Comparison of ENCODE assay signal across 16 cellular contexts in the genomic region with DNA sequence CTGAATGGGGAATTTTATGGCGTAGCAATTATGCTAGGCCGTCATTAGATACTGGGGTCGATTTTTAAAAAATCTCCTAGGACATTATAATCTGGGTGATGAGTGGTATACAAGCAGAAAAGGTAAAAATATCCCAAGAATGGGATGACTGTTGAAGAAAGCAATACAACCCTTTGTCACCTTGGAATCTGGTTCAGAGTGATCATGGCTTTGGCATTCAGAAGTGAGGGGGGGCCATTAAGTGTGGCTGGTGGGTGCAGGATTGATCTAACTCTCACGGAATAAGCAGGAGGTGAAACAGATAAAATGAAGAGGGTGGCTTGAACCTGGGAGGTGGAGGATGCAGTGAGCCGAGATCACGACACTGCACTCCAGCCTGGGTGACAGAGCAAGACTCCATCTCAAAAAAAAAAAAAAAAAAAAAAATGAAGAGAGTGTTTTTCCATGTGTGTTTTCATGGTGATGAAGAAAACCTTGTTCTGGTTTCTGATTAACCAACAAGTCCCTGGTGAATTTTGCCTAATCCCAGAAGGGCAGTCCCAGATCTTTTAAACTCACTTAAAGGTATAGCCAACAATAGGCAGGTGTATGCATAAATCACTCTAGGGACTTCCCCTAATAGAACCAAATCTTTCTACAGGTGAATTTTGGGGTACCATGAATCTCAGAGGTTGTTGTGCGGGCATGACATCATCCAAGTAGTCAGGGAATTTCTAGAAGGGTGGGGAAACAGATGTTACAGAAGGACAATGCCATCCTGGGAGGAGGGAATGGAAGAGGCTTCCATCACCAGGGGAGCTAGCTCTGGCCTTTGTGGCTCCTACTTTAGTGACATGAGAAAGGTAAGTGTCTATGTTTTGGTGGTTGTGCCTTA.
"Had no signal": no experiment of that assay in that cellular context is flagged by ENCODE, and none has a peak within 500 bp of the region (broad histone marks: within the 10 kb centered on the region; RNA-seq: fewer than 3 reads in every experiment).

No MANE protein-coding gene starts in this region.

- H3K27ac Mint-ChIP-seq: activated CD4-positive, alpha-beta memory T cell treated with anti-CD3 and anti-CD28 coated beads for 36 hours; T-helper 2 cell treated with Interferon-gamma antibody and Interleukin-4, amounts not matched to agents 5 μg/mL and 100 μg/mL, for 36 hours had no signal

- H3K27me3 ChIP-seq: ascending aorta, cardiac muscle cell, foreskin keratinocyte, thyroid gland had no signal

- ATAC-seq: left colon, psoas muscle, sciatic nerve had no signal

- H3K4me3 ChIP-seq: ascending aorta, cardiac muscle cell, lung, psoas muscle, thyroid gland had no signal

- H3K4me3 Mint-ChIP-seq: activated CD4-positive, alpha-beta memory T cell treated with anti-CD3 and anti-CD28 coated beads for 36 hours; T-helper 2 cell treated with Interferon-gamma antibody and Interleukin-4, amounts not matched to agents 5 μg/mL and 100 μg/mL, for 36 hours had no signal

- DNase-seq: activated CD4-positive, alpha-beta memory T cell treated with anti-CD3 and anti-CD28 coated beads for 36 hours; activated CD4-positive, alpha-beta T cell treated with anti-CD3 and anti-CD28 coated beads for 1 hour; head of caudate nucleus; left colon; naive B cell; occipital lobe; psoas muscle; stimulated activated CD4-positive, alpha-beta T cell treated with anti-CD3 and anti-CD28 coated beads, Interleukin-12 subunit alpha, Interleukin-12 subunit beta, amount 100 ng/mL, for 4 hours; thyroid gland had no signal

- H3K9me3 Mint-ChIP-seq: activated CD4-positive, alpha-beta memory T cell treated with anti-CD3 and anti-CD28 coated beads for 36 hours; naive B cell; T-helper 2 cell treated with Interferon-gamma antibody and Interleukin-4, amounts not matched to agents 5 μg/mL and 100 μg/mL, for 36 hours had no signal

- H3K36me3 ChIP-seq: ascending aorta, cardiac muscle cell, thyroid gland had no signal

- FAIRE-seq: colon had no signal

- H3K27ac ChIP-seq: ascending aorta, cardiac muscle cell, foreskin keratinocyte, psoas muscle, thyroid gland had no signal

- H3K36me3 Mint-ChIP-seq: activated CD4-positive, alpha-beta memory T cell treated with anti-CD3 and anti-CD28 coated beads for 36 hours; naive B cell had no signal

- H3K9me3 ChIP-seq: ascending aorta, psoas muscle, thyroid gland had no signal
